Comparison of ENCODE assay signal across 8 cellular contexts in genomic region chr4:37793562-37793961, GRCh38. TPM values are rescaled to one million over a fixed set of nuclear protein-coding genes. Genes with fewer than 3 reads are reported as not detected.
A peak's percentile ranks its signal among the peaks of the same experiment; 100 is the strongest.
DNase-seq lines count a peak whose midpoint lies in the region; ATAC-seq and TF ChIP-seq lines count a peak whose summit lies in the region.

No MANE protein-coding gene starts in this region.

- H3K4me3 ChIP-seq in Loucy (ENCODE audit: low read length, poor library complexity, severe bottlenecking) (no peak overlapping the region), lung (no peak overlapping the region)

- no peaks in the 10 kb centered on the region for H3K9me2 ChIP-seq in Loucy (replicated peaks; ENCODE audit: low read depth, low read length)

- H3K36me3 Mint-ChIP-seq in MCF 10A (ENCODE audit: insufficient read depth, unreplicated experiment), result no peaks in the 10 kb centered on the region

- BruUV-seq in MCF 10A (replicated peaks; lab: Mats Ljungman, UMichigan), result no TSS peak

- H3K9me3 Mint-ChIP-seq in MCF 10A (ENCODE audit: unreplicated experiment), result no peaks in the 10 kb centered on the region

- H3K27me3 ChIP-seq in Loucy (ENCODE audit: insufficient read depth, low read length, poor library complexity, severe bottlenecking) (no peaks in the 10 kb centered on the region), lung (ENCODE audit: control insufficient read depth, insufficient read depth) (no peaks in the 10 kb centered on the region)

- ATAC-seq in lung (ENCODE audit: insufficient read depth, low FRiP score) (no peak), GM18502 (IDR thresholded peaks at IDR 0.05; ENCODE audit: poor library complexity, unreplicated experiment) (no peak), GM21786 (IDR thresholded peaks at IDR 0.05; ENCODE audit: unreplicated experiment) (no peak)

- no peak overlapping the region for H2AFZ ChIP-seq in Loucy (ENCODE audit: low read length)

- no peaks in the 10 kb centered on the region for H4K20me1 ChIP-seq in Loucy (ENCODE audit: insufficient read depth, low read length, poor library complexity, severe bottlenecking)

- intact Hi-C loops in MCF 10A (cut with micrococcal nuclease), result loop anchor here (1.0 to 5.0 kb wide), 3 partner anchors 190 to 401 kb away; a partner anchor contains a TSS

- H3K4me3 Mint-ChIP-seq in MCF 10A (ENCODE audit: unreplicated experiment), result no peak overlapping the region

- no peak overlapping the region for H3K4me2 ChIP-seq in Loucy (ENCODE audit: low read depth, low read length, poor library complexity, severe bottlenecking)

- peak; percentile 13 for DNase-seq in NCI-H345 (lab: John Stamatoyannopoulos, UW)
- no peak for DNase-seq in NCI-H345 treated with DMSO at 0.1 percent for 48 hours (lab: John Stamatoyannopoulos, UW; ENCODE audit: unreplicated experiment)
- peak; percentile 46 for DNase-seq in MCF 10A (ENCODE audit: unreplicated experiment)
- DNase-seq in lung (ENCODE audit: low spot score), result peak; percentile 39
- DNase-seq in NK-92 (lab: John Stamatoyannopoulos, UW; ENCODE audit: unreplicated experiment), result no peak

- CTCF ChIA-PET in MCF 10A (lab: Yijun Ruan, JAX), result interaction anchor here (0.7 to 2.9 kb wide), 16 partner anchors 9 to 359 kb away, joined by 3 to 55 read pairs (median 4); no protein-coding TSS in a partner anchor

- H3K9ac ChIP-seq in Loucy (ENCODE audit: low read depth, low read length, poor library complexity, severe bottlenecking), result no peak overlapping the region

- H3K27ac Mint-ChIP-seq in MCF 10A (ENCODE audit: low read depth, unreplicated experiment), result no peak overlapping the region

- no peak overlapping the region for H3K27ac ChIP-seq in lung (ENCODE audit: low read depth in 1 of 2, low read length in 1 of 2)

- no peaks in the 10 kb centered on the region for H3K4me1 Mint-ChIP-seq in MCF 10A (ENCODE audit: insufficient read depth, unreplicated experiment)

- H3K79me2 ChIP-seq in Loucy (ENCODE audit: insufficient read depth, low read length), result no peaks in the 10 kb centered on the region

- TF ChIP-seq CTCF in Loucy (conservative IDR thresholded peaks at IDR 0.05; ENCODE audit: low read length) (peak; percentile 75), MCF 10A (IDR thresholded peaks at IDR 0.05; ENCODE audit: unreplicated experiment) (peak; percentile 71), lung (IDR thresholded peaks at IDR 0.05; ENCODE audit: control extremely low read depth, extremely low read depth) (peak; percentile 35)

- H3K27me3 Mint-ChIP-seq in MCF 10A (ENCODE audit: insufficient read depth, unreplicated experiment), result no peaks in the 10 kb centered on the region

- POLR2A ChIA-PET in MCF 10A (lab: Yijun Ruan, JAX), result interaction anchor here (0.6 to 0.7 kb wide), 2 partner anchors 56 to 190 kb away, joined by 3 read pairs; no protein-coding TSS in a partner anchor

- H3K9me3 ChIP-seq in Loucy (ENCODE audit: insufficient read depth, low read depth, low read length), result no peaks in the 10 kb centered on the region; the same call in 1 of the 2 replicates
- no peaks in the 10 kb centered on the region for H3K9me3 ChIP-seq in lung (ENCODE audit: control insufficient read depth in 2 of 2, insufficient read depth in 1 of 2, low read length in 1 of 2)

- H3K36me3 ChIP-seq in Loucy (ENCODE audit: insufficient read depth, low read length) (no peaks in the 10 kb centered on the region), lung (ENCODE audit: control insufficient read depth in 2 of 2, insufficient read depth in 2 of 2, low read length in 2 of 2) (no peaks in the 10 kb centered on the region)

- no peaks in the 10 kb centered on the region for H3K4me1 ChIP-seq in Loucy (ENCODE audit: insufficient read depth, low read length, poor library complexity, severe bottlenecking)
- H3K4me1 ChIP-seq in lung (ENCODE audit: control insufficient read depth in 2 of 2, insufficient read depth in 2 of 2, low read length in 2 of 2), result no peaks in the 10 kb centered on the region

- H3F3A ChIP-seq in Loucy (ENCODE audit: low read depth), result no peaks in the 10 kb centered on the region

RNA-seq across cellular contexts. Expression of gene PGM2, which starts 32.9 kb away (rescaled TPM):
- total RNA-seq in MCF 10A (2022) (23.9 and 27.9 TPM in 2 replicates), lung (10 to 100 TPM; 22.5 to 28.9 TPM)
- polyA plus RNA-seq in lung, result 10 to 100 TPM in 1 of 2 donors, 1 to 10 TPM in 1; 4.8 to 14.3 TPM

Comparison
In these comparisons a context has a peak if more than half of its experiments do, and no peak if none do; other contexts are left out.
1. DNase-seq: peak in NCI-H345 (single experiment), MCF 10A (single experiment) and lung (single experiment); none in NCI-H345 treated with DMSO at 0.1 percent for 48 hours (single experiment) and NK-92 (single experiment).
2. Peak in every context shown above with its lines, with median percentiles within 50 percentile points of each other: CTCF ChIP-seq.